9 cellular contexts compared by ENCODE assay signal in the genomic region with DNA sequence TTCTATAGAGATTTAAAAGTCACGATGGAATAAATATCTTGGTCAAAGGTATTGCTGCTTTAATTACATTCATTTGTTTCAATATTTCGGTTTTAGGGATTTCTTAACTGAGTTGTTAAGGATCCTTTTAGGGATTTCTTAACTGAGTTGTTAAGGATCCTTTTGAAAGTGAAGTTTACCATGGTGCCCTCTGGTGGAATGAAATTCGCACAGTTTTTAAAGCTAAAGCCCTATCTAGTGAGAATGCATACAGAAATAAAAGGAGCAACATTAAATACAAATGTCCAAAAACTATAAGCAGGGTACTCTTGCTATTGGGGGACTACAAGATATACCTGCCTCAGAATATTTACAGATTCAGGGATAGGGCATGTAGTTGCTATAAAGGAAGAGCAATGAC.
A peak's percentile ranks its signal among the peaks of the same experiment; 100 is the strongest.
DNase-seq lines count a peak whose midpoint lies in the region; ATAC-seq, FAIRE-seq and TF ChIP-seq lines count a peak whose summit lies in the region.
"Had no signal": no experiment of that assay in that cellular context is flagged by ENCODE, and none has a peak within 500 bp of the region (broad histone marks: within the 10 kb centered on the region; RNA-seq: fewer than 3 reads in every experiment).

No MANE protein-coding gene starts in this region.

- FAIRE-seq in GM18507 (lab: Jason Lieb, UNC): peak; percentile 91

- POLR2A ChIA-PET in RWPE1 (lab: Yijun Ruan, JAX; ENCODE audit: low non-redundant PET): interaction anchor here (1.4 kb wide), 1 partner anchor 527 kb away, joined by 4 read pairs; no protein-coding TSS in a partner anchor

- H3K4me3 Mint-ChIP-seq in progenitor cell of endocrine pancreas (ENCODE audit: low read depth): no peak overlapping the region

- H3K4me1 Mint-ChIP-seq in progenitor cell of endocrine pancreas (ENCODE audit: low read depth): peaks cover 4% of the 10 kb centered on the region

- no peak overlapping the region for H3K27ac ChIP-seq in C4-2B
- H3K27ac ChIP-seq in RWPE1: no peak overlapping the region
- H3K27ac ChIP-seq: SJSA1 had no signal

- H3K9me3 Mint-ChIP-seq in progenitor cell of endocrine pancreas (ENCODE audit: low read depth): peaks cover 3% of the 10 kb centered on the region

- H3K36me3 Mint-ChIP-seq in progenitor cell of endocrine pancreas (ENCODE audit: insufficient read depth): peaks cover 1% of the 10 kb centered on the region

- no peak for ATAC-seq in GM21360 (IDR thresholded peaks at IDR 0.05; ENCODE audit: unreplicated experiment)

- CTCF ChIA-PET in RWPE1 (lab: Yijun Ruan, JAX): interaction anchor here (0.5 to 4.1 kb wide), 28 partner anchors 8 to 571 kb away, joined by 3 to 37 read pairs (median 4); partner anchors contain the start of genes KLLN and PTEN

- DNase-seq in GM18507 (ENCODE audit: extremely low spot score, insufficient read length, low read depth): no peak
- peak; percentile 22 for DNase-seq in RWPE1 (ENCODE audit: low spot score)
- peak; percentile 59 for DNase-seq in fibroblast of gingiva (ENCODE audit: low read depth)
- DNase-seq in progenitor cell of endocrine pancreas (ENCODE audit: low spot score, unreplicated experiment): no peak
- DNase-seq in stimulated activated CD4-positive, alpha-beta T cell treated with anti-CD3 and anti-CD28 coated beads, Interleukin-4, amount 100 ng/mL, for 4 hours: no peak
- no peak for DNase-seq in mesenteric fat pad (ENCODE audit: low spot score)

- TF ChIP-seq CTCF in C4-2B (conservative IDR thresholded peaks at IDR 0.05): peak; percentile 63
- peak; percentile 73 for TF ChIP-seq CTCF in RWPE1 (conservative IDR thresholded peaks at IDR 0.05; ENCODE audit: low read depth)
- peak; percentile 64 for TF ChIP-seq CTCF in progenitor cell of endocrine pancreas (IDR thresholded peaks at IDR 0.05; ENCODE audit: unreplicated experiment)

- H3K27ac Mint-ChIP-seq in progenitor cell of endocrine pancreas: no peak overlapping the region

- H3K27me3 Mint-ChIP-seq in progenitor cell of endocrine pancreas: no peaks in the 10 kb centered on the region

Comparison
In these comparisons a context has a peak if more than half of its experiments do, and no peak if none do; other contexts are left out.
1. DNase-seq: peak in RWPE1 (single experiment) and fibroblast of gingiva (single experiment); none in GM18507 (single experiment), progenitor cell of endocrine pancreas (single experiment), stimulated activated CD4-positive, alpha-beta T cell treated with anti-CD3 and anti-CD28 coated beads, Interleukin-4, amount 100 ng/mL, for 4 hours (0 of 2) and mesenteric fat pad (single experiment).
2. Peak in every context shown above with its lines, with median percentiles within 50 percentile points of each other: CTCF ChIP-seq.